In genomic region chr3:107432646-107433045, GRCh38 we compare ENCODE assay signal across 12 cellular contexts. TPM values are rescaled to one million over a fixed set of nuclear protein-coding genes. Genes with fewer than 3 reads are reported as not detected.
DNase-seq lines count a peak whose midpoint lies in the region; ATAC-seq, FAIRE-seq and TF ChIP-seq lines count a peak whose summit lies in the region.
"Had no signal": no experiment of that assay in that cellular context is flagged by ENCODE, and none has a peak within 500 bp of the region (broad histone marks: within the 10 kb centered on the region; RNA-seq: fewer than 3 reads in every experiment).

No MANE protein-coding gene starts in this region.

- DNase-seq in CD14-positive monocyte (ENCODE audit: low spot score) (no peak), bronchial epithelial cell (ENCODE audit: low read depth) (no peak), naive B cell (no peak), AG08396 (ENCODE audit: low spot score) (no peak), Caco-2 (no peak), midbrain (lab: John Stamatoyannopoulos, UW) (no peak)
- DNase-seq: activated naive CD8-positive, alpha-beta T cell treated with anti-CD3 and anti-CD28 coated beads, Interleukin-2, amount 10 ng/mL, durations not matched to agents 7 days and 5 days; stimulated activated CD4-positive, alpha-beta T cell treated with anti-CD3 and anti-CD28 coated beads, Interleukin-2, amount 100 ng/mL, for 48 hours had no signal

- intact Hi-C loops in CD14-positive monocyte (cut with micrococcal nuclease) (loop anchor here in 1 of 2 donors (5.0 to 10.0 kb wide), 2 partner anchors 95 to 188 kb away; no protein-coding TSS in a partner anchor), Caco-2 (cut with micrococcal nuclease; ENCODE audit: unreplicated experiment) (loop anchor here (5.0 kb wide), 1 partner anchor 90 kb away; the partner anchor contains the start of gene BBX)

- H3K27ac Mint-ChIP-seq in CD14-positive monocyte (no peak overlapping the region), IgD-negative memory B cell (peak overlapping the region in 2 of 3 donors; percentile 13 to 43), naive B cell (peak overlapping the region in 3 of 6 donors; percentile 82 to 96 (median 84)), Caco-2 (ENCODE audit: unreplicated experiment) (no peak overlapping the region)

- no peaks in the 10 kb centered on the region for H3K9me3 ChIP-seq in Caco-2

- no peaks in the 10 kb centered on the region for H3K36me3 Mint-ChIP-seq in CD14-positive monocyte
- no peaks in the 10 kb centered on the region for H3K36me3 Mint-ChIP-seq in IgD-negative memory B cell
- no peaks in the 10 kb centered on the region for H3K36me3 Mint-ChIP-seq in naive B cell
- no peaks in the 10 kb centered on the region for H3K36me3 Mint-ChIP-seq in Caco-2 (ENCODE audit: insufficient read depth, unreplicated experiment)

- H3K4me3 ChIP-seq in bronchial epithelial cell (ENCODE audit: low read depth, low read length) (peak overlapping the region; percentile 81), Caco-2 (ENCODE audit: low read depth, low read length) (no peak overlapping the region)

- ATAC-seq in naive B cell (ENCODE audit: low read depth in 2 of 2) (no peak), GM18519 (IDR thresholded peaks at IDR 0.05; ENCODE audit: low FRiP score, unreplicated experiment) (no peak)

- H3K4me1 ChIP-seq in Caco-2: no peaks in the 10 kb centered on the region

- CTCF ChIA-PET in Caco-2 (lab: Charles Lee): interaction anchor here (0.7 kb wide), 1 partner anchor 194 kb away, joined by 4 read pairs; no protein-coding TSS in a partner anchor

- no peaks in the 10 kb centered on the region for H3K36me3 ChIP-seq in bronchial epithelial cell (ENCODE audit: control insufficient read depth, insufficient read depth, low read length)
- no peaks in the 10 kb centered on the region for H3K36me3 ChIP-seq in Caco-2 (ENCODE audit: control insufficient read depth, insufficient read depth, low read length)

- H3K9me3 Mint-ChIP-seq in CD14-positive monocyte: peaks cover 0 to 3% (median 0%) of the 10 kb centered on the region in 7 donors
- H3K9me3 Mint-ChIP-seq in IgD-negative memory B cell: no peaks in the 10 kb centered on the region
- no peaks in the 10 kb centered on the region for H3K9me3 Mint-ChIP-seq in naive B cell
- no peaks in the 10 kb centered on the region for H3K9me3 Mint-ChIP-seq in Caco-2 (ENCODE audit: unreplicated experiment)
- H3K9me3 Mint-ChIP-seq: activated naive CD8-positive, alpha-beta T cell treated with anti-CD3 and anti-CD28 coated beads, Interleukin-2, amount 10 ng/mL, durations not matched to agents 7 days and 5 days had no signal

- TF ChIP-seq CTCF in CD14-positive monocyte (IDR thresholded peaks at IDR 0.05): no peak
- TF ChIP-seq CTCF in bronchial epithelial cell (IDR thresholded peaks at IDR 0.05; ENCODE audit: insufficient read depth, low read length, severe bottlenecking): no peak
- no peak for TF ChIP-seq CTCF in Caco-2 (IDR thresholded peaks at IDR 0.05; ENCODE audit: insufficient read depth in 1 of 2, low read depth in 1 of 2, low read length in 1 of 2, severe bottlenecking in 1 of 2, unreplicated experiment in 1 of 2)

- no peak for FAIRE-seq in bronchial epithelial cell (lab: Jason Lieb, UNC)
- FAIRE-seq: HTR-8/SVneo had no signal

- H3K27me3 ChIP-seq in bronchial epithelial cell (ENCODE audit: control insufficient read depth, insufficient read depth, low read length) (no peaks in the 10 kb centered on the region), Caco-2 (replicated peaks; ENCODE audit: control insufficient read depth, insufficient read depth, low read length) (no peaks in the 10 kb centered on the region)

- POLR2A ChIA-PET in Caco-2 (lab: Charles Lee): no interaction called here

- peaks cover 25 to 33% (median 26%) of the 10 kb centered on the region in 3 donors for H3K27me3 Mint-ChIP-seq in CD14-positive monocyte (ENCODE audit: low read depth in 3 of 3)
- no peaks in the 10 kb centered on the region for H3K27me3 Mint-ChIP-seq in IgD-negative memory B cell
- H3K27me3 Mint-ChIP-seq in naive B cell: peaks cover 0 to 16% (median 5%) of the 10 kb centered on the region in 3 donors
- peaks cover 10% of the 10 kb centered on the region for H3K27me3 Mint-ChIP-seq in Caco-2 (ENCODE audit: insufficient read depth, unreplicated experiment)

- BruUV-seq in Caco-2 (replicated peaks; lab: Mats Ljungman, UMichigan): no TSS peak

- H3K4me3 Mint-ChIP-seq in CD14-positive monocyte: peak overlapping the region; percentile 97
- peak overlapping the region; percentile 82 to 99 (median 96) for H3K4me3 Mint-ChIP-seq in IgD-negative memory B cell
- H3K4me3 Mint-ChIP-seq in naive B cell: peak overlapping the region; percentile 86 to 98 (median 96)
- H3K4me3 Mint-ChIP-seq in Caco-2 (ENCODE audit: unreplicated experiment): no peak overlapping the region

- H3K4me1 Mint-ChIP-seq in CD14-positive monocyte: peaks cover 27% of the 10 kb centered on the region
- H3K4me1 Mint-ChIP-seq in IgD-negative memory B cell: peaks cover 26 to 31% (median 31%) of the 10 kb centered on the region in 3 donors
- H3K4me1 Mint-ChIP-seq in naive B cell: peaks cover 20 to 40% (median 31%) of the 10 kb centered on the region in 3 donors
- H3K4me1 Mint-ChIP-seq in Caco-2 (ENCODE audit: low read depth, unreplicated experiment): no peaks in the 10 kb centered on the region

RNA-seq across cellular contexts. Expression of gene CCDC54, which starts 55.4 kb away (rescaled TPM):
- polyA plus RNA-seq in CD14-positive monocyte (not detected), IgD-negative memory B cell (not detected), naive B cell (ENCODE audit: low read depth in 6 of 6) (under 1 TPM in 1 of 6 donors, not detected in 5; 0.29 TPM)
- total RNA-seq in bronchial epithelial cell (not detected in 2 replicates), Caco-2 (2022) (not detected in 2 replicates)
- total RNA-seq: activated naive CD8-positive, alpha-beta T cell treated with anti-CD3 and anti-CD28 coated beads, Interleukin-2, amount 10 ng/mL, durations not matched to agents 7 days and 5 days; H4 had no signal

Comparison
In these comparisons a context has a peak if more than half of its experiments do, and no peak if none do; other contexts are left out.
1. H3K27ac Mint-ChIP-seq: peak in IgD-negative memory B cell (2 of 3); none in CD14-positive monocyte (0 of 7) and Caco-2 (single experiment).